ENCODE assay signal across 14 cellular contexts in the genomic region with DNA sequence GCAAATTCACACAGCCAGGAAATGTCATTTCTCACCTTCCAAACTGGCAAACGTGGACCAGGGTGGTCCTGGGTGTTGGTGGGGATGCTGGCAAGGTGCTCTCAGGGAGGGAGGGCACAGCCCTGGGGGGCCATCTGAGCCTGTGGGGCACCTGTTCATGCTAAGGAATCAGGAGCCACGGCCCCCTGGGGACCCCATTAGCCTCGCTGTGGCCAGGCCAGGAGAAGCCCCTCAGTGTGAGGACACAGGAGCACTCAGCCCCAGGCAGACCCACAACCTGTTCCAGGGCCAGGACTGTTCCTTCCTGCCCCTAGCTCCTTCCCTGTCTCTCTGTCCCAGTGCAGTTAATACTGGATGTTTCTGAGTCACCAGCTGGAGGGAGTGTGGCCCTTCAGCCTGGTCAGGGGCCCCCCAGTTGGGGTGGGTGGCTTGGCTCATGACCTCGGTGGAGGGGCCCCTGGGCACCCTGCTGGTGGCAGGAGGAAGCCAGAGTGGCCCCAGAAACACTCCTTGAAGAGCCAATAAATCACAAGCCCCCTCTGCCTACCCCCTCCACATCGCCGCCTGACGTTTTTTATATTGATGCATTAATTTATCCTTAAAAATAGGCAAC. TPM values are rescaled to one million over a fixed set of nuclear protein-coding genes. Genes with fewer than 3 reads are reported as not detected.
A peak's percentile ranks its signal among the peaks of the same experiment; 100 is the strongest.
DNase-seq lines count a peak whose midpoint lies in the region; ATAC-seq and TF ChIP-seq lines count a peak whose summit lies in the region.
"Had no signal": no experiment of that assay in that cellular context is flagged by ENCODE, and none has a peak within 500 bp of the region (broad histone marks: within the 10 kb centered on the region; RNA-seq: fewer than 3 reads in every experiment).

No MANE protein-coding gene starts in this region.

- no peaks in the 10 kb centered on the region for H3K9me3 Mint-ChIP-seq in T-helper 2 cell treated with Interferon-gamma antibody and Interleukin-4, amounts not matched to agents 5 μg/mL and 100 μg/mL, for 36 hours
- H3K9me3 Mint-ChIP-seq in chondrocyte (ENCODE audit: low read depth), result no peaks in the 10 kb centered on the region
- no peaks in the 10 kb centered on the region for H3K9me3 Mint-ChIP-seq in neural crest cell

- H3K4me3 ChIP-seq in HUES64 (ENCODE audit: low read length) (no peak overlapping the region), lower lobe of right lung (no peak overlapping the region)

- H3K4me1 ChIP-seq in HUES64 (ENCODE audit: insufficient read depth, low read length) (peaks cover 10% of the 10 kb centered on the region), lower lobe of right lung (peaks cover 16% of the 10 kb centered on the region)

- intact Hi-C loops in lower lobe of right lung (cut with DNase I), result no loop called here

- H3K27me3 ChIP-seq in HUES64 (ENCODE audit: insufficient read depth, low read length), result peaks cover 35% of the 10 kb centered on the region
- no peaks in the 10 kb centered on the region for H3K27me3 ChIP-seq in lower lobe of right lung (ENCODE audit: low read depth)

- peaks cover 15% of the 10 kb centered on the region for H3K4me1 Mint-ChIP-seq in T-helper 2 cell treated with Interferon-gamma antibody and Interleukin-4, amounts not matched to agents 5 μg/mL and 100 μg/mL, for 36 hours (ENCODE audit: low read depth)
- H3K4me1 Mint-ChIP-seq in chondrocyte (ENCODE audit: low read depth) (peaks cover 15% of the 10 kb centered on the region), neural crest cell (peaks cover 40% of the 10 kb centered on the region)

- peak overlapping the region; percentile 36; the same call in 1 of the 2 replicates for H3K27ac ChIP-seq in HUES64 (ENCODE audit: low read depth, low read length)
- H3K27ac ChIP-seq in lower lobe of right lung, result no peak overlapping the region

- DNase-seq in T-helper 2 cell treated with Interferon-gamma antibody and Interleukin-4, amounts not matched to agents 5 μg/mL and 100 μg/mL, for 36 hours (ENCODE audit: low spot score), result no peak
- no peak for DNase-seq in T-helper 2 cell
- DNase-seq in chondrocyte (ENCODE audit: low spot score), result peak; percentile 72
- DNase-seq in neural crest cell (ENCODE audit: low read depth, low spot score), result no peak
- no peak for DNase-seq in lower lobe of right lung
- no peak for DNase-seq in NCI-H748 (lab: John Stamatoyannopoulos, UW; ENCODE audit: unreplicated experiment)
- DNase-seq: activated naive CD4-positive, alpha-beta T cell treated with anti-CD3 and anti-CD28 coated beads, Interleukin-2, amount 50 U/mL, for 16 hours; central memory CD4-positive, alpha-beta T cell; NCI-H187; NCI-H524; T1000 had no signal

- no peaks in the 10 kb centered on the region for H3K36me3 Mint-ChIP-seq in T-helper 2 cell treated with Interferon-gamma antibody and Interleukin-4, amounts not matched to agents 5 μg/mL and 100 μg/mL, for 36 hours (ENCODE audit: low read depth)
- H3K36me3 Mint-ChIP-seq in chondrocyte (ENCODE audit: low read depth) (no peaks in the 10 kb centered on the region), neural crest cell (ENCODE audit: low read depth) (no peaks in the 10 kb centered on the region)

- ATAC-seq in lower lobe of right lung, result no peak
- ATAC-seq in HG03280 (IDR thresholded peaks at IDR 0.05; ENCODE audit: unreplicated experiment), result no peak
- ATAC-seq: HCT116 had no signal

- no peak overlapping the region for H3K27ac Mint-ChIP-seq in T-helper 2 cell treated with Interferon-gamma antibody and Interleukin-4, amounts not matched to agents 5 μg/mL and 100 μg/mL, for 36 hours
- H3K27ac Mint-ChIP-seq in chondrocyte (ENCODE audit: unreplicated experiment), result no peak overlapping the region
- peak overlapping the region; percentile 65 for H3K27ac Mint-ChIP-seq in neural crest cell (ENCODE audit: unreplicated experiment)

- H3K9me3 ChIP-seq in HUES64 (ENCODE audit: insufficient read depth, low read depth, low read length) (no peaks in the 10 kb centered on the region), lower lobe of right lung (no peaks in the 10 kb centered on the region)

- TF ChIP-seq CTCF in chondrocyte (IDR thresholded peaks at IDR 0.05), result no peak
- no peak for TF ChIP-seq CTCF in neural crest cell (conservative IDR thresholded peaks at IDR 0.05)
- TF ChIP-seq CTCF in lower lobe of right lung (IDR thresholded peaks at IDR 0.05), result no peak

- 48% methylated on average over 7 of the region's 7 CpGs for WGBS in HUES64

- peak overlapping the region; percentile 61 for H3K4me3 Mint-ChIP-seq in T-helper 2 cell treated with Interferon-gamma antibody and Interleukin-4, amounts not matched to agents 5 μg/mL and 100 μg/mL, for 36 hours
- H3K4me3 Mint-ChIP-seq in chondrocyte (ENCODE audit: unreplicated experiment), result no peak overlapping the region
- H3K4me3 Mint-ChIP-seq in neural crest cell, result peak overlapping the region; percentile 77

- peaks cover 5% of the 10 kb centered on the region for H3K27me3 Mint-ChIP-seq in T-helper 2 cell treated with Interferon-gamma antibody and Interleukin-4, amounts not matched to agents 5 μg/mL and 100 μg/mL, for 36 hours (ENCODE audit: low read depth)
- peaks cover 5% of the 10 kb centered on the region for H3K27me3 Mint-ChIP-seq in chondrocyte (ENCODE audit: low read depth)
- H3K27me3 Mint-ChIP-seq in neural crest cell (ENCODE audit: low read depth), result peaks cover 13% of the 10 kb centered on the region

- H3K36me3 ChIP-seq in HUES64 (ENCODE audit: insufficient read depth, low read length) (no peaks in the 10 kb centered on the region), lower lobe of right lung (no peaks in the 10 kb centered on the region)

- H3K9ac ChIP-seq in HUES64 (ENCODE audit: low read depth, low read length), result no peak overlapping the region

RNA-seq across cellular contexts. Expression of gene ACTG1, which starts 22.5 kb away (rescaled TPM):
- 2,066 TPM for polyA plus RNA-seq in HUES64 (2013, experiment 1 of 2)
- 2,328 TPM for polyA plus RNA-seq in HUES64 (2013, experiment 2 of 2)
- total RNA-seq in chondrocyte (3,639 to 4,575 TPM (median 4,567 TPM) in 3 replicates), neural crest cell (4,235 and 4,315 TPM in 2 replicates), lower lobe of right lung (1,821 TPM)

RNA-seq across cellular contexts. Expression of gene FSCN2, which starts 38.1 kb away (rescaled TPM):
- not detected for polyA plus RNA-seq in HUES64 (2013, experiment 1 of 2)
- polyA plus RNA-seq in HUES64 (2013, experiment 2 of 2), result not detected
- total RNA-seq in chondrocyte (4.1 to 6.1 TPM (median 5.3 TPM) in 3 replicates), neural crest cell (0.43 and 0.56 TPM in 2 replicates), lower lobe of right lung (3.3 TPM)
